ENCODE assay signal across 8 cellular contexts in the genomic region with DNA sequence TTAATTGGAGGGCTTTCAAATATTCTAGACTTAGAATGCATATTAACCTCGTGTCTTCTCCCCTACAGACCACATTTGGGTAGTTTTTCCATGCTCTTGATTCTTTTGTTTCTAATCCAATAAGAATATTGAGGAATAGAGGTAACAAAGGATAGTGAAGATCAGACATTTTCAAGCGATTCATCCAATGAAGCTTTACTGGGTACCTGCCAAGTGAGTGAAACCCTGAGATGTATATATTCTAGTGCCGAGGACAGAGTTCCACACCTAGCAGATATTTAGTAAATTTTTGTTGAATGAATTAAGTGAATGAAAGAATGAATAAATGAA. TPM values are rescaled to one million over a fixed set of nuclear protein-coding genes. Genes with fewer than 3 reads are reported as not detected.
A peak's percentile ranks its signal among the peaks of the same experiment; 100 is the strongest.
DNase-seq lines count a peak whose midpoint lies in the region; ATAC-seq and TF ChIP-seq lines count a peak whose summit lies in the region.

No MANE protein-coding gene starts in this region.

- peak overlapping the region; percentile 81 for H3K27ac ChIP-seq in C4-2B
- H3K27ac ChIP-seq in H9 (ENCODE audit: insufficient read length, low read depth, low read length) = no peak overlapping the region

- WGBS in H9 (ENCODE audit: extremely low coverage, insufficient read length, low lambda C conversion rate) = no CpG with 5 or more reads among the region's 3 CpGs

- H3K4me1 Mint-ChIP-seq in H9 (peaks cover 5 to 6% of the 10 kb centered on the region in 2 experiments), T-cell (peaks cover 15 to 29% (median 19%) of the 10 kb centered on the region in 3 donors)
- H3K4me1 Mint-ChIP-seq in stimulated activated naive CD8-positive, alpha-beta T cell treated with anti-CD3 and anti-CD28 coated beads, Interleukin-15, amount 100 ng/mL, for 72 hours = peaks cover 34% of the 10 kb centered on the region

- H2AFZ ChIP-seq in H9 (ENCODE audit: low read length) = no peak overlapping the region

- H3K18ac ChIP-seq in H9 (ENCODE audit: insufficient read length, low read depth, low read length) = no peak overlapping the region

- H2BK120ac ChIP-seq in H9 (ENCODE audit: low read depth, low read length, poor library complexity, severe bottlenecking) = no peak overlapping the region

- H2BK20ac ChIP-seq in H9 (ENCODE audit: low read depth, low read length, poor library complexity, severe bottlenecking) = no peak overlapping the region

- no peak overlapping the region for H3K4ac ChIP-seq in H9 (ENCODE audit: low read depth, low read length)

- peak overlapping the region; percentile 72; the same call in 1 of the 2 replicates for H3K14ac ChIP-seq in H9 (ENCODE audit: insufficient read depth, low read length)

- no peaks in the 10 kb centered on the region for H3K23me2 ChIP-seq in H9 (ENCODE audit: insufficient read length, low read depth, low read length, poor library complexity, severe bottlenecking)

- CTCF ChIA-PET in T-cell (lab: Charles Lee) = interaction anchor here in 1 of 2 donors (0.8 to 1.4 kb wide), 4 partner anchors 17 to 275 kb away, joined by 3 to 8 read pairs (median 4); no protein-coding TSS in a partner anchor

- ATAC-seq in T-cell (replicated peaks in 1 of 4) (peak in 1 of 4 experiments; percentile 3), left ventricle myocardium superior (peak; percentile 20), GM19328 (IDR thresholded peaks at IDR 0.05; ENCODE audit: unreplicated experiment) (no peak)
- peak; percentile 11 for ATAC-seq in stimulated activated naive CD8-positive, alpha-beta T cell treated with anti-CD3 and anti-CD28 coated beads, Interleukin-15, amount 100 ng/mL, for 72 hours

- no peaks in the 10 kb centered on the region for H3K27me3 ChIP-seq in H9 (ENCODE audit: insufficient read depth, low read length)

- no peaks in the 10 kb centered on the region for H3K9me3 ChIP-seq in H9 (ENCODE audit: control insufficient read depth, low read depth, low read length)

- H3K9me3 Mint-ChIP-seq in H9 (no peaks in the 10 kb centered on the region; a peak in 1 of 5 replicates), T-cell (no peaks in the 10 kb centered on the region)
- no peaks in the 10 kb centered on the region for H3K9me3 Mint-ChIP-seq in stimulated activated naive CD8-positive, alpha-beta T cell treated with anti-CD3 and anti-CD28 coated beads, Interleukin-15, amount 100 ng/mL, for 72 hours

- no peak overlapping the region for H2BK5ac ChIP-seq in H9 (ENCODE audit: insufficient read length, low read length)

- H3K79me1 ChIP-seq in H9 (ENCODE audit: insufficient read depth, low read depth, low read length, poor library complexity, severe bottlenecking) = no peaks in the 10 kb centered on the region

- intact Hi-C loops in left ventricle myocardium superior (cut with micrococcal nuclease) = no loop called here

- H3K56ac ChIP-seq in H9 (ENCODE audit: insufficient read length, low read depth, low read length) = no peak overlapping the region

- H3K27me3 Mint-ChIP-seq in H9 (ENCODE audit: low read depth) (peaks cover 15% of the 10 kb centered on the region), T-cell (peaks cover 0 to 3% of the 10 kb centered on the region in 2 donors)
- H3K27me3 Mint-ChIP-seq in stimulated activated naive CD8-positive, alpha-beta T cell treated with anti-CD3 and anti-CD28 coated beads, Interleukin-15, amount 100 ng/mL, for 72 hours = no peaks in the 10 kb centered on the region

- no peak overlapping the region for H3K23ac ChIP-seq in H9 (ENCODE audit: insufficient read length, low read depth, low read length)

- no peaks in the 10 kb centered on the region for H3K4me1 ChIP-seq in H9 (ENCODE audit: insufficient read depth, low read length)

- H3K9ac ChIP-seq in H9 (ENCODE audit: extremely low read depth, insufficient read length, low read length) = peak overlapping the region; percentile 76

- POLR2A ChIA-PET in T-cell (lab: Charles Lee) = interaction anchor here in 1 of 2 donors (1.4 kb wide), 1 partner anchor 275 kb away, joined by 9 read pairs; no protein-coding TSS in a partner anchor

- no peak overlapping the region for H2AK5ac ChIP-seq in H9 (ENCODE audit: insufficient read length, low read length)

- peak overlapping the region; percentile 40 for H3K4me2 ChIP-seq in H9 (ENCODE audit: insufficient read depth, insufficient read length, low read length)

- DNase-seq in H9 (no peak), T-cell (no peak), left ventricle myocardium superior (no peak), NCI-H2171 treated with DMSO at 0.1 percent for 48 hours (lab: John Stamatoyannopoulos, UW) (no peak), NOMO-1 treated with dmso at 0.1 percent for 144 hours (lab: John Stamatoyannopoulos, UW; ENCODE audit: unreplicated experiment) (no peak)
- DNase-seq in stimulated activated naive CD8-positive, alpha-beta T cell treated with anti-CD3 and anti-CD28 coated beads, Interleukin-15, amount 100 ng/mL, for 72 hours = no peak

- H4K5ac ChIP-seq in H9 (ENCODE audit: insufficient read length, low read depth, low read length) = no peak overlapping the region

- no peak overlapping the region for H2BK15ac ChIP-seq in H9 (ENCODE audit: low read depth, low read length)

- H3K79me2 ChIP-seq in H9 (ENCODE audit: insufficient read depth, low read length) = no peaks in the 10 kb centered on the region; the same call in 1 of the 2 replicates

- no peak overlapping the region for H3T11ph ChIP-seq in H9 (ENCODE audit: low read length)

- H4K20me1 ChIP-seq in H9 (ENCODE audit: control insufficient read depth, insufficient read depth, insufficient read length) = no peaks in the 10 kb centered on the region

- no peak overlapping the region for H4K91ac ChIP-seq in H9 (ENCODE audit: insufficient read length, low read depth, low read length)

- H3K4me3 Mint-ChIP-seq in H9 (peak overlapping the region; percentile 89 to 95), T-cell (peak overlapping the region; percentile 91 to 96 (median 94))
- H3K4me3 Mint-ChIP-seq in stimulated activated naive CD8-positive, alpha-beta T cell treated with anti-CD3 and anti-CD28 coated beads, Interleukin-15, amount 100 ng/mL, for 72 hours = peak overlapping the region; percentile 95 to 99

- H3K27ac Mint-ChIP-seq in H9 (peak overlapping the region in 2 of 3 experiments; percentile 53 to 96; a peak in 4 of 7 replicates), T-cell (peak overlapping the region; percentile 86)
- H3K27ac Mint-ChIP-seq in stimulated activated naive CD8-positive, alpha-beta T cell treated with anti-CD3 and anti-CD28 coated beads, Interleukin-15, amount 100 ng/mL, for 72 hours = peak overlapping the region; percentile 98 to 99

- H3K36me3 Mint-ChIP-seq in H9 (ENCODE audit: insufficient read depth in 1 of 3, low read depth in 3 of 3) (peaks cover 5 to 30% (median 16%) of the 10 kb centered on the region in 3 experiments; a peak in 5 of 7 replicates), T-cell (peaks cover 10% of the 10 kb centered on the region)

- no peak overlapping the region for H2BK12ac ChIP-seq in H9 (ENCODE audit: insufficient read length, low read depth, low read length)

- TF ChIP-seq CTCF in C4-2B (conservative IDR thresholded peaks at IDR 0.05) (no peak), H9 (conservative IDR thresholded peaks at IDR 0.05) (no peak)

- H4K8ac ChIP-seq in H9 (replicated peaks; ENCODE audit: insufficient read length, low read depth, low read length) = no peak overlapping the region

RNA-seq across cellular contexts. Expression of gene RFC3, which starts 0.5 kb away (rescaled TPM):
- total RNA-seq in H9 (2021) (59.2 and 63.0 TPM in 2 replicates), T-cell (1 to 10 TPM; 5.7 to 8.7 (median 6.1) TPM), left ventricle myocardium superior (5.5 TPM)
